Comparison of ENCODE assay signal across 22 cellular contexts in the genomic region with DNA sequence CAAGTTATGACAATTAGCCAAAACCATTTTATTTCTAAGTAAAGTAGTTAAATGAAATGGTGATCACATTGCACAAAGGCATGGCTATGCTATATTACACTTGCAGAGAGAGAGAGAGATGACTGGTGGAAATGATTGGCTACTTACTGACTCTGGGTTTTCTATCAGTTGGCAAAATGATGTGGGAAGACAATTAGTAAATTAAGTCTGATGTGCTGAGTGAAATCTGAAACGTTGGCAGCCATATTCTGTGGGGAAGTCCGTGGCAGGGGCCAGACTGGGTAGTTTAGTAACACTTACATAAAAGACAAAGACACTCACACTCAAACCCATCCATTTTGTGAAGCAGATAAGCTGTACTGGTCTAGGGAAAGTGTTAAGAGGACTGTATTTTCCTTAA.
"Had no signal": no experiment of that assay in that cellular context is flagged by ENCODE, and none has a peak within 500 bp of the region (broad histone marks: within the 10 kb centered on the region; RNA-seq: fewer than 3 reads in every experiment).

No MANE protein-coding gene starts in this region.

- H3K9me3 Mint-ChIP-seq: activated B cell treated with CpG ODN at 0.5 μM for 24 hours; natural killer cell; stimulated activated memory B cell treated with anti-CD40 and anti-IgM and Interleukin-4, amounts not matched to agents 10 μg/mL and 1 μg/mL and 100 μg/mL, for 72 hours had no signal

- H3K4me1 ChIP-seq: body of pancreas, prostate gland, testis, uterus had no signal

- H3K27ac Mint-ChIP-seq: activated B cell treated with CpG ODN at 0.5 μM for 24 hours; natural killer cell; stimulated activated memory B cell treated with anti-CD40 and anti-IgM and Interleukin-4, amounts not matched to agents 10 μg/mL and 1 μg/mL and 100 μg/mL, for 72 hours; T-helper 17 cell had no signal

- DNase-seq: activated B cell treated with CpG ODN at 0.5 μM for 24 hours; activated CD4-positive, alpha-beta T cell treated with anti-CD3 and anti-CD28 coated beads, Interleukin-2, amount 50 U/mL, for 1 hour; activated naive CD4-positive, alpha-beta T cell treated with Interleukin-2 at 50 U/mL for 16 hours; anterior cingulate cortex; body of pancreas; heart left ventricle; left ventricle myocardium superior; mammary epithelial cell; midbrain; natural killer cell; ovary; SW 1271; T-helper 17 cell; testis; trophoblast cell; uterus had no signal

- H3K4me1 Mint-ChIP-seq: activated B cell treated with CpG ODN at 0.5 μM for 24 hours; natural killer cell; stimulated activated memory B cell treated with anti-CD40 and anti-IgM and Interleukin-4, amounts not matched to agents 10 μg/mL and 1 μg/mL and 100 μg/mL, for 72 hours had no signal

- ATAC-seq: body of pancreas; heart left ventricle; left ventricle myocardium superior; natural killer cell; stimulated activated memory B cell treated with anti-CD40 and anti-IgM and Interleukin-4, amounts not matched to agents 10 μg/mL and 1 μg/mL and 100 μg/mL, for 72 hours; T-helper 17 cell had no signal

- H3K27me3 Mint-ChIP-seq: stimulated activated memory B cell treated with anti-CD40 and anti-IgM and Interleukin-4, amounts not matched to agents 10 μg/mL and 1 μg/mL and 100 μg/mL, for 72 hours had no signal

- H3K4me3 Mint-ChIP-seq: activated B cell treated with CpG ODN at 0.5 μM for 24 hours; natural killer cell; stimulated activated memory B cell treated with anti-CD40 and anti-IgM and Interleukin-4, amounts not matched to agents 10 μg/mL and 1 μg/mL and 100 μg/mL, for 72 hours; T-helper 17 cell had no signal

- H3K9me3 ChIP-seq: body of pancreas, heart left ventricle, neutrophil, ovary, prostate gland, testis, uterus had no signal

- H3K27me3 ChIP-seq: body of pancreas, cardiac muscle cell, neutrophil, ovary, testis, uterus had no signal

- H3K36me3 ChIP-seq: cardiac muscle cell, heart left ventricle, neutrophil, ovary, prostate gland, uterus had no signal

- H3K4me3 ChIP-seq: body of pancreas, cardiac muscle cell, heart left ventricle, ovary, prostate gland, testis, uterus had no signal

- H3K27ac ChIP-seq: body of pancreas, cardiac muscle cell, heart left ventricle, ovary, prostate gland, testis, uterus had no signal

- H3K36me3 Mint-ChIP-seq: natural killer cell; stimulated activated memory B cell treated with anti-CD40 and anti-IgM and Interleukin-4, amounts not matched to agents 10 μg/mL and 1 μg/mL and 100 μg/mL, for 72 hours had no signal

- FAIRE-seq: endometrium, islet of Langerhans had no signal
